Comparison of ENCODE assay signal across 8 cellular contexts in the genomic region with DNA sequence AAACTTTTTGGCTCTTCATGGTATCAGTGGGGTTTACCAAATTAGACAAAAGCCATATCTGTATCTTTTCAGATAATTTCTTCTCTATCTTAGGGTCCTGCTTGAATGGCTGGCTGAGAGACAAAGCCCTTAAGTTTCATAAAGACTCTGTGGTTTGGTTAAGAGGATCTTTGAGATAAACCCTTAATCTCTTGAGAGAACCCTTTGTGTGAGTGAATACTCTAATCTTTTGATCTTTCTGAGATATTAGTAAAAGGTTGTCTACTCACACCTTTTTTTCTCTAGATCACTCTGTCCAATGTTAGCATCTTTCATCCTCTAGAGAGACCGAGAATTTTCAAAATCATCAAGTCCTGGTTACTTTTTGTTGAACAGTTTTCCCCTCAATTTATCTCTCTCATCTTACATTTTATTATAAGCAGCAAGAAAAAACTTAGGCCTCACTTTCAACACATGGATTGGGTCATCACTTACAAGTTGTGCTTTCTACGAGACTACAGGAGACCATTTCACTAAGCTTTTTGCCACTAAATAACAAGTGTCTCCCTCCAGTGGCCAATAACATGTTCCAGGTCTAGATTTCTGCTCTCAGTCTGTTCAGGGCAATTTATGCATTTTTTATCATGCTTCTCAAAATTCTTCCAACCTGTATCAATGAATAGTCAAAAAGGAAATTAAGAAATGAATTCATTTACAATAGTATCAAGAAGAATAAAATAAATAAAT. TPM values are rescaled to one million over a fixed set of nuclear protein-coding genes. Genes with fewer than 3 reads are reported as not detected.
DNase-seq lines count a peak whose midpoint lies in the region; ATAC-seq, FAIRE-seq and TF ChIP-seq lines count a peak whose summit lies in the region.
"Had no signal": no experiment of that assay in that cellular context is flagged by ENCODE, and none has a peak within 500 bp of the region (broad histone marks: within the 10 kb centered on the region; RNA-seq: fewer than 3 reads in every experiment).

No MANE protein-coding gene starts in this region.

- SMC1A ChIA-PET in GM12878 (lab: Charles Lee; ENCODE audit: uncharacterized antibody, unreplicated experiment), result interaction anchor here (1.0 kb wide), 1 partner anchor 122 kb away, joined by 3 read pairs; a partner anchor contains a TSS

- H3K36me3 Mint-ChIP-seq in nephron progenitor cell (ENCODE audit: low read depth), result peaks cover 75% of the 10 kb centered on the region

- H3K27ac Mint-ChIP-seq in nephron progenitor cell, result no peak overlapping the region

- ATAC-seq in GM12878, result peak; percentile 75
- no peak for ATAC-seq in HG03565 (IDR thresholded peaks at IDR 0.05; ENCODE audit: unreplicated experiment)

- FAIRE-seq in GM12878 (lab: Jason Lieb, UNC), result no peak

- H4K20me1 ChIP-seq in Karpas-422 (ENCODE audit: insufficient read depth, low read depth, low read length), result no peaks in the 10 kb centered on the region
- no peaks in the 10 kb centered on the region for H4K20me1 ChIP-seq in GM12878 (ENCODE audit: control insufficient read depth, insufficient read depth)

- H3K9me3 ChIP-seq in Karpas-422 (ENCODE audit: low read length) (no peaks in the 10 kb centered on the region), GM12878 (replicated peaks; ENCODE audit: control insufficient read depth, insufficient read depth, low read length) (no peaks in the 10 kb centered on the region; the same call in 2 of the 3 replicates), colonic mucosa (no peaks in the 10 kb centered on the region)
- H3K9me3 ChIP-seq: neutrophil had no signal

- DNase-seq in GM06990 (ENCODE audit: extremely low read depth, insufficient read length) (no peak), Karpas-422 (peak; percentile 82), GM12878 (ENCODE audit: low read depth, low spot score) (no peak), nephron progenitor cell (no peak), NCI-H2107 treated with DMSO at 0.1 percent for 48 hours (lab: John Stamatoyannopoulos, UW; ENCODE audit: unreplicated experiment) (no peak), colonic mucosa (no peak)

- TF ChIP-seq EP300 in GM12878 (IDR thresholded peaks at IDR 0.05; ENCODE audit: borderline replicate concordance in 1 of 2, control insufficient read depth in 1 of 2, low read depth in 2 of 2, low read length in 2 of 2), result no peak

- H3K27me3 ChIP-seq in GM06990 (replicated peaks; ENCODE audit: control insufficient read depth, insufficient read depth, low read length) (no peaks in the 10 kb centered on the region), Karpas-422 (ENCODE audit: low read length) (no peaks in the 10 kb centered on the region), GM12878 (replicated peaks in 1 of 2; ENCODE audit: control insufficient read depth in 2 of 2, insufficient read depth in 2 of 2, low read length in 1 of 2) (no peaks in the 10 kb centered on the region), colonic mucosa (no peaks in the 10 kb centered on the region)
- H3K27me3 ChIP-seq: neutrophil had no signal

- TF ChIP-seq CTCF in GM06990 (IDR thresholded peaks at IDR 0.05; ENCODE audit: insufficient read depth, low read length, poor library complexity, severe bottlenecking) (peak; percentile 54), GM12878 (IDR thresholded peaks at IDR 0.05 in 2 of 3, conservative IDR thresholded peaks at IDR 0.05 in 1 of 3; ENCODE audit: control insufficient read depth in 2 of 3, extremely low read depth in 1 of 3, insufficient read depth in 1 of 3, low read depth in 3 of 3, low read length in 3 of 3) (peak; percentile 44 to 50 (median 48); a peak in 5 of 6 replicates), nephron progenitor cell (IDR thresholded peaks at IDR 0.05) (peak; percentile 29), colonic mucosa (IDR thresholded peaks at IDR 0.05) (no peak)

- WGBS in GM12878 (ENCODE audit: insufficient coverage, insufficient replicate concordance, low lambda C conversion rate, missing lambda C conversion rate), result 50% methylated on average over 2 of the region's 2 CpGs

- H3K9me2 ChIP-seq in Karpas-422 (replicated peaks; ENCODE audit: insufficient read depth, low read length), result no peaks in the 10 kb centered on the region

- H3K4me1 ChIP-seq in Karpas-422 (ENCODE audit: low read length), result peaks cover 12% of the 10 kb centered on the region
- H3K4me1 ChIP-seq in GM12878 (ENCODE audit: control insufficient read depth, insufficient read depth, low read length), result no peaks in the 10 kb centered on the region
- no peaks in the 10 kb centered on the region for H3K4me1 ChIP-seq in colonic mucosa

- TF ChIP-seq POLR2A in GM12878 (IDR thresholded peaks at IDR 0.05; ENCODE audit: low read depth, low read length), result no peak

- CTCF ChIA-PET in GM12878 (lab: Yijun Ruan, JAX), result interaction anchor here (0.5 to 1.9 kb wide), 8 partner anchors 8 to 1180 kb away, joined by 3 to 8 read pairs (median 3); a partner anchor contains a TSS

- H3K79me2 ChIP-seq in Karpas-422 (ENCODE audit: low read length) (peaks cover 12% of the 10 kb centered on the region; the same call in 1 of the 2 replicates), GM12878 (ENCODE audit: control insufficient read depth, insufficient read depth, low read length) (no peaks in the 10 kb centered on the region)

- no peaks in the 10 kb centered on the region for H3K27me3 Mint-ChIP-seq in nephron progenitor cell (ENCODE audit: low read depth, poor library complexity)

- H3K9me3 Mint-ChIP-seq in nephron progenitor cell, result no peaks in the 10 kb centered on the region

- no peaks in the 10 kb centered on the region for H3K4me1 Mint-ChIP-seq in nephron progenitor cell

- no peak overlapping the region for H3K4me3 Mint-ChIP-seq in nephron progenitor cell

- no peak overlapping the region for H3K4me3 ChIP-seq in GM06990 (replicated peaks; ENCODE audit: low read depth, low read length)
- no peak overlapping the region for H3K4me3 ChIP-seq in Karpas-422 (ENCODE audit: low read length)
- no peak overlapping the region for H3K4me3 ChIP-seq in GM12878
- no peak overlapping the region for H3K4me3 ChIP-seq in colonic mucosa

- no TSS peak for BruUV-seq in GM12878 (replicated peaks; lab: Mats Ljungman, UMichigan)

- in situ Hi-C loops in GM12878 (cut with MboI), result no loop called here

- H3K36me3 ChIP-seq in GM06990 (ENCODE audit: control insufficient read depth, insufficient read depth, low read length), result peaks cover 2% of the 10 kb centered on the region
- peaks cover 21% of the 10 kb centered on the region for H3K36me3 ChIP-seq in Karpas-422 (ENCODE audit: insufficient read depth, low read length)
- peaks cover 0 to 11% of the 10 kb centered on the region in 2 experiments; a peak in 3 of 4 replicates for H3K36me3 ChIP-seq in GM12878 (ENCODE audit: control insufficient read depth in 2 of 2, insufficient read depth in 2 of 2, low read length in 1 of 2)
- H3K36me3 ChIP-seq in colonic mucosa, result no peaks in the 10 kb centered on the region

- no peak overlapping the region for H3K27ac ChIP-seq in Karpas-422 (ENCODE audit: low read length)
- no peak overlapping the region for H3K27ac ChIP-seq in GM12878 (ENCODE audit: control insufficient read depth, insufficient read depth)
- H3K27ac ChIP-seq in colonic mucosa, result no peak overlapping the region
- H3K27ac ChIP-seq: neutrophil had no signal

- TF ChIP-seq RAD21 in GM12878 (IDR thresholded peaks at IDR 0.05; ENCODE audit: insufficient read depth, low read depth, low read length), result no peak; the same call in 1 of the 2 replicates

- RAD21 ChIA-PET in GM12878 (lab: Charles Lee; ENCODE audit: unreplicated experiment), result no interaction called here

- intact Hi-C loops in GM12878 (cut with micrococcal nuclease; ENCODE audit: unreplicated experiment), result no loop called here
- intact Hi-C loops in colonic mucosa (cut with DNase I), result no loop called here

- H3K9ac ChIP-seq in Karpas-422 (ENCODE audit: low read length) (no peak overlapping the region), GM12878 (ENCODE audit: control insufficient read depth, insufficient read depth, low read length) (no peak overlapping the region), colonic mucosa (ENCODE audit: low read depth in 2 of 2, low read length in 2 of 2) (no peak overlapping the region)

- H2AFZ ChIP-seq in Karpas-422 (ENCODE audit: low read length) (no peak overlapping the region), GM12878 (ENCODE audit: control insufficient read depth, low read depth, low read length) (no peak overlapping the region)

- H3K4me2 ChIP-seq in Karpas-422 (ENCODE audit: low read depth, low read length, poor library complexity, severe bottlenecking) (no peak overlapping the region), GM12878 (ENCODE audit: control insufficient read depth, insufficient read depth) (no peak overlapping the region)

- POLR2A ChIA-PET in GM12878 (lab: Charles Lee), result interaction anchor here (0.6 kb wide), 1 partner anchor 38 kb away, joined by 3 read pairs; no protein-coding TSS in a partner anchor

RNA-seq across cellular contexts. Expression of a gene that starts 28.4 kb away (rescaled TPM):
- 31.7 and 44.1 TPM in 2 replicates for total RNA-seq in Karpas-422 (2014; rRNA removed; shearing (Covaris generic); ENCODE audit: low replicate concordance)
- total RNA-seq in GM12878 (2013; cell fraction: nucleolus; rRNA removed), result 83.2 and 90.8 TPM in 2 replicates
- total RNA-seq in GM12878 (2014; rRNA removed), result 50.2 and 51.5 TPM in 2 replicates
- 46.3 and 51.2 TPM in 2 replicates for total RNA-seq in GM12878 (2014; rRNA removed; fragmentation: Illumina TruSeq; extraction: Trizol)
- total RNA-seq in GM12878 (2021), result 38.4 and 41.6 TPM in 2 replicates
- 20.1 TPM for polyA plus RNA-seq in GM12878 (2011; ENCODE audit: low read depth)
- polyA plus RNA-seq in GM12878 (2011; rRNA removed), result 33.6 and 40.6 TPM in 2 replicates
- polyA plus RNA-seq in GM12878 (2011; cell fraction: cytosol; rRNA removed), result 26.8 and 28.1 TPM in 2 replicates
- 34.6 and 42.4 TPM in 2 replicates for polyA plus RNA-seq in GM12878 (2011; cell fraction: nucleus; rRNA removed)
- 16.9 and 21.9 TPM in 2 replicates for polyA plus RNA-seq in GM12878 (2012)
- 42.0 and 43.6 TPM in 2 replicates for polyA plus RNA-seq in GM12878 (2014; fragmentation: Illumina TruSeq; extraction: Trizol)
- polyA plus RNA-seq in GM12878 (2014; fragmentation: Nextera tagmentation; extraction: Ambion mirVana), result 10 to 100 TPM; 15.0 to 16.0 TPM
- 35.7 and 38.2 TPM in 2 replicates for polyA plus RNA-seq in GM12878 (2014; rRNA removed)
- polyA plus RNA-seq in GM12878 (2016; fragmentation: Nextera tagmentation; extraction: Ambion mirVana), result 10 to 100 TPM; 71.9 to 72.9 TPM
- polyA minus RNA-seq in GM12878 (2011; rRNA and poly(A)+ RNA removed), result 26.4 and 37.1 TPM in 2 replicates
- 9.8 and 12.8 TPM in 2 replicates for polyA minus RNA-seq in GM12878 (2011; cell fraction: cytosol; rRNA and poly(A)+ RNA removed)
- 20.8 and 35.8 TPM in 2 replicates for polyA minus RNA-seq in GM12878 (2011; cell fraction: nucleus; rRNA and poly(A)+ RNA removed)
- 10 to 100 TPM; 14.4 to 34.8 TPM for total RNA-seq in colonic mucosa

RNA-seq across cellular contexts. Expression of a gene that starts 33.8 kb away (rescaled TPM):
- total RNA-seq in Karpas-422 (2014; rRNA removed; shearing (Covaris generic); ENCODE audit: low replicate concordance), result 78.2 and 88.2 TPM in 2 replicates
- 50.5 and 55.1 TPM in 2 replicates for total RNA-seq in GM12878 (2013; cell fraction: nucleolus; rRNA removed)
- 107 and 111 TPM in 2 replicates for total RNA-seq in GM12878 (2014; rRNA removed)
- total RNA-seq in GM12878 (2014; rRNA removed; fragmentation: Illumina TruSeq; extraction: Trizol), result 87.6 and 93.9 TPM in 2 replicates
- 160 and 170 TPM in 2 replicates for total RNA-seq in GM12878 (2021)
- 24.7 TPM for polyA plus RNA-seq in GM12878 (2011; ENCODE audit: low read depth)
- polyA plus RNA-seq in GM12878 (2011; rRNA removed), result 86.2 and 86.9 TPM in 2 replicates
- polyA plus RNA-seq in GM12878 (2011; cell fraction: cytosol; rRNA removed), result 124 and 128 TPM in 2 replicates
- polyA plus RNA-seq in GM12878 (2011; cell fraction: nucleus; rRNA removed), result 48.8 and 52.3 TPM in 2 replicates
- 57.0 and 76.9 TPM in 2 replicates for polyA plus RNA-seq in GM12878 (2012)
- polyA plus RNA-seq in GM12878 (2014; fragmentation: Illumina TruSeq; extraction: Trizol), result 69.4 and 75.3 TPM in 2 replicates
- 10 to 100 TPM; 43.4 to 98.5 TPM for polyA plus RNA-seq in GM12878 (2014; fragmentation: Nextera tagmentation; extraction: Ambion mirVana)
- polyA plus RNA-seq in GM12878 (2014; rRNA removed), result 122 and 133 TPM in 2 replicates
- polyA plus RNA-seq in GM12878 (2016; fragmentation: Nextera tagmentation; extraction: Ambion mirVana), result 100 to 1,000 TPM; 269 to 285 TPM
- 53.6 and 69.3 TPM in 2 replicates for polyA minus RNA-seq in GM12878 (2011; rRNA and poly(A)+ RNA removed)
- 29.8 and 34.7 TPM in 2 replicates for polyA minus RNA-seq in GM12878 (2011; cell fraction: cytosol; rRNA and poly(A)+ RNA removed)
- polyA minus RNA-seq in GM12878 (2011; cell fraction: nucleus; rRNA and poly(A)+ RNA removed), result 20.6 and 31.1 TPM in 2 replicates
- 100 to 1,000 TPM in 1 of 2 donors, 10 to 100 TPM in 1; 90.5 to 155 TPM for total RNA-seq in colonic mucosa

RNA-seq across cellular contexts. Expression of a gene that starts 50.7 kb away (rescaled TPM):
- 18.7 and 31.5 TPM in 2 replicates for total RNA-seq in Karpas-422 (2014; rRNA removed; shearing (Covaris generic); ENCODE audit: low replicate concordance)
- total RNA-seq in GM12878 (2013; cell fraction: nucleolus; rRNA removed), result 21.3 and 25.1 TPM in 2 replicates
- total RNA-seq in GM12878 (2014; rRNA removed), result 9.7 and 10.7 TPM in 2 replicates
- total RNA-seq in GM12878 (2014; rRNA removed; fragmentation: Illumina TruSeq; extraction: Trizol), result 10.7 and 12.0 TPM in 2 replicates
- total RNA-seq in GM12878 (2021), result 8.3 and 9.9 TPM in 2 replicates
- polyA plus RNA-seq in GM12878 (2011; ENCODE audit: low read depth), result 7.1 TPM
- 20.9 and 27.8 TPM in 2 replicates for polyA plus RNA-seq in GM12878 (2011; rRNA removed)
- 14.2 and 17.3 TPM in 2 replicates for polyA plus RNA-seq in GM12878 (2011; cell fraction: cytosol; rRNA removed)
- polyA plus RNA-seq in GM12878 (2011; cell fraction: nucleus; rRNA removed), result 17.3 and 26.2 TPM in 2 replicates
- polyA plus RNA-seq in GM12878 (2012), result 9.1 and 12.2 TPM in 2 replicates
- 13.4 and 19.6 TPM in 2 replicates for polyA plus RNA-seq in GM12878 (2014; fragmentation: Illumina TruSeq; extraction: Trizol)
- 10 to 100 TPM in 1 of 2 experiments, 1 to 10 TPM in 1; 6.6 to 11.6 TPM for polyA plus RNA-seq in GM12878 (2014; fragmentation: Nextera tagmentation; extraction: Ambion mirVana)
- 9.3 and 9.6 TPM in 2 replicates for polyA plus RNA-seq in GM12878 (2014; rRNA removed)
- 10 to 100 TPM; 12.3 to 13.4 TPM for polyA plus RNA-seq in GM12878 (2016; fragmentation: Nextera tagmentation; extraction: Ambion mirVana)
- polyA minus RNA-seq in GM12878 (2011; rRNA and poly(A)+ RNA removed), result 17.8 and 18.2 TPM in 2 replicates
- 3.3 and 3.5 TPM in 2 replicates for polyA minus RNA-seq in GM12878 (2011; cell fraction: cytosol; rRNA and poly(A)+ RNA removed)
- 6.8 and 8.7 TPM in 2 replicates for polyA minus RNA-seq in GM12878 (2011; cell fraction: nucleus; rRNA and poly(A)+ RNA removed)
- total RNA-seq in colonic mucosa, result 10 to 100 TPM; 14.0 to 16.4 TPM

RNA-seq across cellular contexts. Expression of a gene that starts 50.8 kb away (rescaled TPM):
- total RNA-seq in Karpas-422 (2014; rRNA removed; shearing (Covaris generic); ENCODE audit: low replicate concordance), result 21.9 and 36.8 TPM in 2 replicates
- total RNA-seq in GM12878 (2013; cell fraction: nucleolus; rRNA removed), result 69.7 and 74.8 TPM in 2 replicates
- total RNA-seq in GM12878 (2014; rRNA removed) (45.7 and 51.4 TPM in 2 replicates), GM12878 (2014; rRNA removed; fragmentation: Illumina TruSeq; extraction: Trizol) (40.4 and 42.3 TPM in 2 replicates), GM12878 (2021) (32.1 and 34.6 TPM in 2 replicates), colonic mucosa (10 to 100 TPM; 17.1 to 18.2 TPM)
- 20.2 TPM for polyA plus RNA-seq in GM12878 (2011; ENCODE audit: low read depth)
- polyA plus RNA-seq in GM12878 (2011; rRNA removed) (53.5 and 66.1 TPM in 2 replicates), GM12878 (2014; fragmentation: Illumina TruSeq; extraction: Trizol) (45.8 and 57.8 TPM in 2 replicates), GM12878 (2014; fragmentation: Nextera tagmentation; extraction: Ambion mirVana) (10 to 100 TPM; 27.3 to 29.9 TPM), GM12878 (2014; rRNA removed) (33.0 and 33.8 TPM in 2 replicates), GM12878 (2016; fragmentation: Nextera tagmentation; extraction: Ambion mirVana) (10 to 100 TPM; 59.0 to 61.6 TPM)
- polyA plus RNA-seq in GM12878 (2011; cell fraction: cytosol; rRNA removed), result 33.1 and 36.2 TPM in 2 replicates
- polyA plus RNA-seq in GM12878 (2011; cell fraction: nucleus; rRNA removed), result 25.8 and 31.0 TPM in 2 replicates
- polyA plus RNA-seq in GM12878 (2012), result 23.9 and 25.3 TPM in 2 replicates
- polyA minus RNA-seq in GM12878 (2011; rRNA and poly(A)+ RNA removed), result 36.0 and 44.8 TPM in 2 replicates
- polyA minus RNA-seq in GM12878 (2011; cell fraction: cytosol; rRNA and poly(A)+ RNA removed), result 10.7 and 15.0 TPM in 2 replicates
- polyA minus RNA-seq in GM12878 (2011; cell fraction: nucleus; rRNA and poly(A)+ RNA removed), result 20.9 and 35.1 TPM in 2 replicates
